In genomic region chr17:27346228-27346899, GRCh38 we compare ENCODE assay signal across 21 cellular contexts. TPM values are rescaled to one million over a fixed set of nuclear protein-coding genes. Genes with fewer than 3 reads are reported as not detected.
DNase-seq lines count a peak whose midpoint lies in the region; ATAC-seq, FAIRE-seq and TF ChIP-seq lines count a peak whose summit lies in the region.
"Had no signal": no experiment of that assay in that cellular context is flagged by ENCODE, and none has a peak within 500 bp of the region (broad histone marks: within the 10 kb centered on the region; RNA-seq: fewer than 3 reads in every experiment).

No MANE protein-coding gene starts in this region.

- H3K36me3 Mint-ChIP-seq in natural killer cell treated with Interleukin-12 subunit alpha and Interleukin-12 subunit beta and Interleukin-15 and Interleukin-18, amount 100 ng/mL, for 72 hours, result no peaks in the 10 kb centered on the region
- no peaks in the 10 kb centered on the region for H3K36me3 Mint-ChIP-seq in activated T-cell treated with anti-CD3 and anti-CD28 coated beads, Interleukin-2, amount 50 U/mL, for 4 hours (ENCODE audit: insufficient read depth)
- H3K36me3 Mint-ChIP-seq in CD8-positive, alpha-beta T cell, result no peaks in the 10 kb centered on the region
- H3K36me3 Mint-ChIP-seq: activated CD4-positive, alpha-beta memory T cell treated with anti-CD3 and anti-CD28 coated beads for 36 hours had no signal

- 91% methylated on average over 8 of the region's 8 CpGs; no CpG with 5 or more reads in 1 of the 2 experiments for WGBS in H1 (ENCODE audit: extremely low coverage in 1 of 2, insufficient coverage in 1 of 2, insufficient read length in 1 of 2, insufficient replicate concordance in 2 of 2, low coverage in 1 of 2, low lambda C conversion rate in 2 of 2, missing lambda C conversion rate in 1 of 2), 2 experiments

- peak overlapping the region; percentile 83 for H2BK5ac ChIP-seq in H1 (ENCODE audit: low read depth, low read length)

- H3K4me2 ChIP-seq in Karpas-422 (ENCODE audit: low read depth, low read length, poor library complexity, severe bottlenecking), result peak overlapping the region; percentile 44
- no peak overlapping the region for H3K4me2 ChIP-seq in H1 (ENCODE audit: insufficient read depth in 1 of 2, low read depth in 2 of 2, low read length in 2 of 2)

- peak overlapping the region; percentile 86 for H3K4ac ChIP-seq in H1 (replicated peaks; ENCODE audit: insufficient read length, low read depth, low read length)

- intact Hi-C loops in CD8-positive, alpha-beta T cell (cut with DNase I, micrococcal nuclease), result no loop called here

- peak overlapping the region; percentile 7; the same call in 1 of the 2 replicates for H4K8ac ChIP-seq in H1 (ENCODE audit: extremely low read depth, insufficient read depth, low read length)

- H4K91ac ChIP-seq in H1 (replicated peaks; ENCODE audit: insufficient read length, low read length), result peak overlapping the region; percentile 88

- no peak for TF ChIP-seq CTCF in H1 (IDR thresholded peaks at IDR 0.05; ENCODE audit: control extremely low read depth in 1 of 3, insufficient read depth in 1 of 3, low read depth in 1 of 3, low read length in 3 of 3)
- no peak for TF ChIP-seq CTCF in CD8-positive, alpha-beta T cell (IDR thresholded peaks at IDR 0.05)

- peak overlapping the region; percentile 38; the same call in 1 of the 2 replicates for H3K18ac ChIP-seq in H1 (ENCODE audit: extremely low read depth, low read length)

- CTCF ChIA-PET in H1 (lab: Charles Lee; ENCODE audit: partially characterized antibody), result interaction anchor here (0.7 to 2.6 kb wide), 3 partner anchors 13 to 102 kb away, joined by 3 to 10 read pairs (median 4); no protein-coding TSS in a partner anchor
- CTCF ChIA-PET in CD8-positive, alpha-beta T cell (lab: Charles Lee), result interaction anchor here (1.1 to 1.7 kb wide), 3 partner anchors 106 to 304 kb away, joined by 3 to 7 read pairs (median 3); no protein-coding TSS in a partner anchor

- no peaks in the 10 kb centered on the region for H3K9me2 ChIP-seq in Karpas-422 (replicated peaks; ENCODE audit: insufficient read depth, low read length)

- FAIRE-seq in H1 (lab: Jason Lieb, UNC), result no peak
- no peak for FAIRE-seq in GM19239 (lab: Jason Lieb, UNC)

- peak overlapping the region; percentile 33 for H3K27ac ChIP-seq in Karpas-422 (ENCODE audit: low read length)
- peak overlapping the region; percentile 54; the same call in 1 of the 2 replicates for H3K27ac ChIP-seq in H1 (ENCODE audit: low read depth, low read length)
- no peak overlapping the region for H3K27ac ChIP-seq in CD8-positive, alpha-beta T cell (ENCODE audit: low read depth, low read length)
- H3K27ac ChIP-seq: neural progenitor cell, psoas muscle, suprapubic skin had no signal

- H3K4me1 ChIP-seq in Karpas-422 (ENCODE audit: low read length) (peaks cover 63% of the 10 kb centered on the region), H1 (replicated peaks in 1 of 4; ENCODE audit: control insufficient read depth in 3 of 4, insufficient read depth in 4 of 4, low read length in 3 of 4) (peaks cover 6 to 13% (median 7%) of the 10 kb centered on the region in 4 experiments)
- peaks cover 8% of the 10 kb centered on the region for H3K4me1 ChIP-seq in CD8-positive, alpha-beta T cell (ENCODE audit: insufficient read depth, low read length)

- H2BK120ac ChIP-seq in H1 (replicated peaks; ENCODE audit: low read depth, low read length), result peak overlapping the region; percentile 30

- H3K9ac ChIP-seq in Karpas-422 (ENCODE audit: low read length), result 0 out of 2 replicates have a peak overlapping the region, but pooled peaks have one; percentile 8
- no peak overlapping the region for H3K9ac ChIP-seq in H1 (replicated peaks in 1 of 4; ENCODE audit: extremely low read depth in 1 of 4, low read depth in 3 of 4, low read length in 3 of 4)
- H3K9ac ChIP-seq: neural progenitor cell had no signal

- peak overlapping the region; percentile 99 for H2BK15ac ChIP-seq in H1 (ENCODE audit: low read length)

- peak; percentile 63 for ATAC-seq in natural killer cell treated with Interleukin-12 subunit alpha and Interleukin-12 subunit beta and Interleukin-15 and Interleukin-18, amount 100 ng/mL, for 72 hours
- no peak for ATAC-seq in activated T-cell treated with anti-CD3 and anti-CD28 coated beads, Interleukin-2, amount 50 U/mL, for 4 hours
- ATAC-seq in CD8-positive, alpha-beta T cell, result no peak
- ATAC-seq: left ventricle myocardium superior, psoas muscle had no signal

- peak overlapping the region; percentile 69 for H3K4me3 Mint-ChIP-seq in natural killer cell treated with Interleukin-12 subunit alpha and Interleukin-12 subunit beta and Interleukin-15 and Interleukin-18, amount 100 ng/mL, for 72 hours
- no peak overlapping the region for H3K4me3 Mint-ChIP-seq in activated T-cell treated with anti-CD3 and anti-CD28 coated beads, Interleukin-2, amount 50 U/mL, for 4 hours
- H3K4me3 Mint-ChIP-seq in CD8-positive, alpha-beta T cell, result no peak overlapping the region
- H3K4me3 Mint-ChIP-seq: activated CD4-positive, alpha-beta memory T cell treated with anti-CD3 and anti-CD28 coated beads for 36 hours had no signal

- peaks cover 2% of the 10 kb centered on the region; the same call in 1 of the 2 replicates for H3K23me2 ChIP-seq in H1 (ENCODE audit: low read depth, low read length)

- peaks cover 33 to 35% of the 10 kb centered on the region in 2 donors for H3K4me1 Mint-ChIP-seq in natural killer cell treated with Interleukin-12 subunit alpha and Interleukin-12 subunit beta and Interleukin-15 and Interleukin-18, amount 100 ng/mL, for 72 hours (ENCODE audit: low read depth in 2 of 2)
- peaks cover 7% of the 10 kb centered on the region for H3K4me1 Mint-ChIP-seq in activated T-cell treated with anti-CD3 and anti-CD28 coated beads, Interleukin-2, amount 50 U/mL, for 4 hours (ENCODE audit: low read depth)
- H3K4me1 Mint-ChIP-seq in CD8-positive, alpha-beta T cell (ENCODE audit: low read depth), result peaks cover 7% of the 10 kb centered on the region

- H3K79me2 ChIP-seq in Karpas-422 (ENCODE audit: low read length) (no peaks in the 10 kb centered on the region), H1 (ENCODE audit: control insufficient read depth in 1 of 2, insufficient read depth in 2 of 2, low read length in 2 of 2) (no peaks in the 10 kb centered on the region)

- no peaks in the 10 kb centered on the region for H3K9me3 Mint-ChIP-seq in natural killer cell treated with Interleukin-12 subunit alpha and Interleukin-12 subunit beta and Interleukin-15 and Interleukin-18, amount 100 ng/mL, for 72 hours
- H3K9me3 Mint-ChIP-seq in activated T-cell treated with anti-CD3 and anti-CD28 coated beads, Interleukin-2, amount 50 U/mL, for 4 hours, result no peaks in the 10 kb centered on the region
- no peaks in the 10 kb centered on the region for H3K9me3 Mint-ChIP-seq in CD8-positive, alpha-beta T cell
- H3K9me3 Mint-ChIP-seq: activated CD4-positive, alpha-beta memory T cell treated with anti-CD3 and anti-CD28 coated beads for 36 hours; neural progenitor cell had no signal

- no peak for TF ChIP-seq POLR2A in H1 (IDR thresholded peaks at IDR 0.05; ENCODE audit: control extremely low read depth in 1 of 2, low read depth in 2 of 2, low read length in 2 of 2)

- TF ChIP-seq RAD21 in H1 (IDR thresholded peaks at IDR 0.05 in 1 of 2, conservative IDR thresholded peaks at IDR 0.05 in 1 of 2; ENCODE audit: low read depth in 2 of 2, low read length in 2 of 2), result no peak

- no peak overlapping the region for H3K56ac ChIP-seq in H1 (replicated peaks; ENCODE audit: insufficient read length, low read depth, low read length)

- no peaks in the 10 kb centered on the region; the same call in 1 of the 2 replicates for H3K79me1 ChIP-seq in H1 (ENCODE audit: low read depth, low read length)

- H4K20me1 ChIP-seq in Karpas-422 (ENCODE audit: insufficient read depth, low read depth, low read length) (no peaks in the 10 kb centered on the region), H1 (replicated peaks in 1 of 2; ENCODE audit: control insufficient read depth in 1 of 2, insufficient read depth in 2 of 2, low read length in 2 of 2) (no peaks in the 10 kb centered on the region)

- no peak overlapping the region for H2AFZ ChIP-seq in Karpas-422 (ENCODE audit: low read length)
- H2AFZ ChIP-seq in H1 (ENCODE audit: low read length), result no peak overlapping the region

- TF ChIP-seq EP300 in H1 (IDR thresholded peaks at IDR 0.05; ENCODE audit: borderline replicate concordance in 1 of 2, low read depth in 2 of 2, low read length in 2 of 2), result no peak

- H2BK20ac ChIP-seq in H1 (ENCODE audit: low read length), result peak overlapping the region; percentile 93; the same call in 1 of the 2 replicates

- H3K36me3 ChIP-seq in Karpas-422 (ENCODE audit: insufficient read depth, low read length) (no peaks in the 10 kb centered on the region), H1 (ENCODE audit: control insufficient read depth in 2 of 4, insufficient read depth in 4 of 4, low read length in 3 of 4) (no peaks in the 10 kb centered on the region)
- H3K36me3 ChIP-seq in CD8-positive, alpha-beta T cell (ENCODE audit: insufficient read depth, low read length), result no peaks in the 10 kb centered on the region
- H3K36me3 ChIP-seq: MG63, neural progenitor cell, suprapubic skin had no signal

- peak overlapping the region; percentile 85 to 92 for H3K27ac Mint-ChIP-seq in natural killer cell treated with Interleukin-12 subunit alpha and Interleukin-12 subunit beta and Interleukin-15 and Interleukin-18, amount 100 ng/mL, for 72 hours
- H3K27ac Mint-ChIP-seq in CD8-positive, alpha-beta T cell, result no peak overlapping the region
- H3K27ac Mint-ChIP-seq: activated CD4-positive, alpha-beta memory T cell treated with anti-CD3 and anti-CD28 coated beads for 36 hours had no signal

- POLR2A ChIA-PET in H1 (lab: Charles Lee; ENCODE audit: partially characterized antibody), result interaction anchor here (1.2 to 7.8 kb wide), 4 partner anchors 13 to 112 kb away, joined by 3 to 63 read pairs (median 8); partner anchors contain the start of gene WSB1
- POLR2A ChIA-PET in CD8-positive, alpha-beta T cell (lab: Charles Lee), result no interaction called here

- peak; percentile 76 for DNase-seq in Karpas-422
- DNase-seq in H1 (ENCODE audit: low read depth in 1 of 2, low spot score in 2 of 2), result no peak
- DNase-seq in natural killer cell treated with Interleukin-12 subunit alpha and Interleukin-12 subunit beta and Interleukin-15 and Interleukin-18, amount 100 ng/mL, for 72 hours (ENCODE audit: low spot score), result peak; percentile 60
- no peak for DNase-seq in activated T-cell treated with anti-CD3 and anti-CD28 coated beads, Interleukin-2, amount 50 U/mL, for 4 hours
- no peak for DNase-seq in GM19239 (ENCODE audit: insufficient read length, low spot score)
- DNase-seq in SIG-M5 (lab: John Stamatoyannopoulos, UW), result no peak
- DNase-seq in CD8-positive, alpha-beta T cell, result no peak
- DNase-seq: activated CD4-positive, alpha-beta memory T cell treated with anti-CD3 and anti-CD28 coated beads for 36 hours; activated CD4-positive, CD25-positive, alpha-beta regulatory T cell; AML-193; amniotic stem cell; COR-L47; DND-41; H7; left ventricle myocardium superior; MG63; NCI-H1417 treated with DMSO at 0.1 percent for 48 hours; psoas muscle; T1000 had no signal

- H2BK12ac ChIP-seq in H1 (ENCODE audit: low read depth, low read length), result peak overlapping the region; percentile 99

- no peaks in the 10 kb centered on the region for H3K27me3 Mint-ChIP-seq in natural killer cell treated with Interleukin-12 subunit alpha and Interleukin-12 subunit beta and Interleukin-15 and Interleukin-18, amount 100 ng/mL, for 72 hours
- H3K27me3 Mint-ChIP-seq in activated T-cell treated with anti-CD3 and anti-CD28 coated beads, Interleukin-2, amount 50 U/mL, for 4 hours (ENCODE audit: low read depth), result peaks cover 9% of the 10 kb centered on the region
- H3K27me3 Mint-ChIP-seq in CD8-positive, alpha-beta T cell (ENCODE audit: low read depth), result peaks cover 3% of the 10 kb centered on the region

- H3K27me3 ChIP-seq in Karpas-422 (ENCODE audit: low read length), result no peaks in the 10 kb centered on the region; the same call in 1 of the 2 replicates
- H3K27me3 ChIP-seq in H1 (replicated peaks in 1 of 4; ENCODE audit: control insufficient read depth in 3 of 4, extremely low read depth in 1 of 4, insufficient read depth in 3 of 4, low read length in 3 of 4), result no peaks in the 10 kb centered on the region
- no peaks in the 10 kb centered on the region for H3K27me3 ChIP-seq in CD8-positive, alpha-beta T cell (ENCODE audit: insufficient read depth, low read length)
- H3K27me3 ChIP-seq: MG63, neural progenitor cell, suprapubic skin had no signal

- H4K5ac ChIP-seq in H1 (ENCODE audit: insufficient read length, low read depth, low read length), result peak overlapping the region; percentile 68

- H3K23ac ChIP-seq in H1 (ENCODE audit: insufficient read length), result no peak overlapping the region

- H3K9me3 ChIP-seq in Karpas-422 (ENCODE audit: low read length), result no peaks in the 10 kb centered on the region
- no peaks in the 10 kb centered on the region for H3K9me3 ChIP-seq in H1 (ENCODE audit: insufficient read depth in 2 of 2, low read depth in 1 of 2, low read length in 1 of 2)
- H3K9me3 ChIP-seq in CD8-positive, alpha-beta T cell (ENCODE audit: low read length), result no peaks in the 10 kb centered on the region
- H3K9me3 ChIP-seq: MG63, psoas muscle, suprapubic skin had no signal

- no peak overlapping the region for H3K4me3 ChIP-seq in Karpas-422 (ENCODE audit: low read length)
- H3K4me3 ChIP-seq in H1 (ENCODE audit: extremely low read depth in 1 of 4, insufficient read depth in 2 of 4, low read depth in 3 of 4, low read length in 4 of 4), result no peak overlapping the region
- no peak overlapping the region for H3K4me3 ChIP-seq in CD8-positive, alpha-beta T cell (ENCODE audit: low read depth, low read length)
- H3K4me3 ChIP-seq: MG63, psoas muscle, suprapubic skin had no signal

- H3K14ac ChIP-seq in H1 (ENCODE audit: insufficient read length), result no peak overlapping the region

- peak overlapping the region; percentile 96 for H2AK5ac ChIP-seq in H1 (ENCODE audit: low read depth, low read length)

RNA-seq across cellular contexts. Expression of gene WSB1, which starts 52.5 kb away (rescaled TPM):
- total RNA-seq in Karpas-422 (2014; rRNA removed; shearing (Covaris generic); ENCODE audit: low replicate concordance), result 106 and 128 TPM in 2 replicates
- total RNA-seq in H1 (2021; fragmentation: NEBNext Ultra II Directional; extraction: Animal tissue kit (Norgen Biotek cat#: 25700)), result 101 and 113 TPM in 2 replicates
- polyA plus RNA-seq in H1 (2011; rRNA removed), result 140 and 261 TPM in 2 replicates
- 182 TPM for polyA plus RNA-seq in H1 (2011; cell fraction: cytosol; rRNA removed)
- polyA plus RNA-seq in H1 (2011; cell fraction: nucleus; rRNA removed), result 463 TPM
- polyA plus RNA-seq in H1 (2012, experiment 1 of 2), result 96.0 to 127 TPM (median 113 TPM) in 4 replicates
- polyA plus RNA-seq in H1 (2012, experiment 2 of 2), result 29.4 TPM
- 74.6 TPM for polyA plus RNA-seq in H1 (2013, experiment 1 of 2)
- 66.1 TPM for polyA plus RNA-seq in H1 (2013, experiment 2 of 2)
- 59.7 and 102 TPM in 2 replicates for polyA minus RNA-seq in H1 (2011; rRNA and poly(A)+ RNA removed)
- polyA minus RNA-seq in H1 (2011; cell fraction: cytosol; rRNA and poly(A)+ RNA removed), result 76.1 TPM
- 120 TPM for polyA minus RNA-seq in H1 (2011; cell fraction: nucleus; rRNA and poly(A)+ RNA removed)
- 100 to 1,000 TPM; 129 to 174 TPM for total RNA-seq in natural killer cell treated with Interleukin-12 subunit alpha and Interleukin-12 subunit beta and Interleukin-15 and Interleukin-18, amount 100 ng/mL, for 72 hours
- 10 to 100 TPM; 65.9 to 76.9 (median 73.2) TPM for total RNA-seq in activated T-cell treated with anti-CD3 and anti-CD28 coated beads, Interleukin-2, amount 50 U/mL, for 4 hours
- 10 to 100 TPM; 89.0 to 91.1 TPM for total RNA-seq in CD8-positive, alpha-beta T cell

Comparison
In these comparisons a context has a peak if more than half of its experiments do, and no peak if none do; other contexts are left out.
1. DNase-seq: peak in Karpas-422 (single experiment) and natural killer cell treated with Interleukin-12 subunit alpha and Interleukin-12 subunit beta and Interleukin-15 and Interleukin-18, amount 100 ng/mL, for 72 hours (single experiment); none in H1 (0 of 2), activated T-cell treated with anti-CD3 and anti-CD28 coated beads, Interleukin-2, amount 50 U/mL, for 4 hours (single experiment), GM19239 (single experiment), SIG-M5 (single experiment) and CD8-positive, alpha-beta T cell (0 of 7).
2. ATAC-seq: peak in natural killer cell treated with Interleukin-12 subunit alpha and Interleukin-12 subunit beta and Interleukin-15 and Interleukin-18, amount 100 ng/mL, for 72 hours (2 of 2); none in activated T-cell treated with anti-CD3 and anti-CD28 coated beads, Interleukin-2, amount 50 U/mL, for 4 hours (0 of 2) and CD8-positive, alpha-beta T cell (single experiment).